Comparison of ENCODE assay signal across 8 cellular contexts in the genomic region with DNA sequence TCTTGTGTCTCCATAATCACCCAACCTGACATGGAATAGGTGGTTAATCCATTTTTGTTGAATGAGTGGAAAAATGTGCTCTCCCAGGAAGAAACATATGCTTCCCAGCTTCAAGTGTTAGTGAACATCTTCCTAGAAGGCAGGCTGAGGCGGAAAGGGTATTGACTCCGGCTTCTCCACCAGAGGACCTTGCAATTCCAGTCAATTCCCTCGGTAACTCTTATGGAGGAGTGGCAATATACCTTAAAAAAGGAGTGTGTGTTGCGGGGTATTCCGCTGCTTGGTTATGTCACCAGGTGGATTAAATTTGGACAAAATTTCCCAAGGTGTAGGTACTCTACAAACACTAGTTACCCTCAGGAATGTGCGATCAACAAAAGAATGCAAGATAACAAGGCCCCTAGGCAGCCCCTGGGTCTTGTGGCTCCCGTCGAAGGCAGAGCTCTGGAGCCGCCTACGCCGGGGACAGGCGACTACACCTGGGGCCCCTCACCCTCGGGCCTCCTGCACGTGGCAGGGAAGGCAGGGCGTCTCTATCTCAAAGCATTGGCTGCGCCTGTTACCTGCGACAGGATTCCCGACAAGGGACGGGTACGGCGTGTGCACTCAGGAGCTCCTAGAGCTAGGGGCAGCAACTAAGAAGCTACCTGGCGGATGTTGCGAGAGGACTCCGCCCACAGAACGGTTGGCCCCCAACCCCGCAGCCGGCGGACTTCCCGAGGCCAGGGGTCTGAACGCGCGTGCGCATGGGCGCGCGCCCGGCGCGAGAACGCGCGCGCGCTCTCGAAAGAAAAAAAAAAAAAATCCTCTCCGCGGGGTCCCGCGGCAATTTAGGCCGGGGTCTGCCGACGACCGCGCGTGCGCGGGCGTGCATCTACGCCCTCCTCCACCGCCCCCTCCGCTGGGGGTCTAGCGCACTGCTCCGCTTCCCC. TPM values are rescaled to one million over a fixed set of nuclear protein-coding genes. Genes with fewer than 3 reads are reported as not detected.
A peak's percentile ranks its signal among the peaks of the same experiment; 100 is the strongest.
DNase-seq lines count a peak whose midpoint lies in the region; ATAC-seq, FAIRE-seq and TF ChIP-seq lines count a peak whose summit lies in the region.

A gene (minus strand): TSS at position 659 of the 932 bp plus-strand sequence. CDS start 8,355 bp downstream, outside the sequence.

- H3K27me3 Mint-ChIP-seq in MCF 10A (ENCODE audit: insufficient read depth, unreplicated experiment): no peaks in the 10 kb centered on the region

- intact Hi-C loops in MCF 10A (cut with micrococcal nuclease) (no loop called here), kidney (cut with DNase I) (no loop called here)

- no peaks in the 10 kb centered on the region for H3K36me3 Mint-ChIP-seq in MCF 10A (ENCODE audit: insufficient read depth, unreplicated experiment)

- no peaks in the 10 kb centered on the region for H3K9me3 Mint-ChIP-seq in MCF 10A (ENCODE audit: unreplicated experiment)

- no peaks in the 10 kb centered on the region for H3K9me3 ChIP-seq in BLaER1 treated with 17β-estradiol and CSF1 and Interleukin-3, amounts not matched to agents 10 nM and 100 nM (replicated peaks in 1 of 11)
- no peaks in the 10 kb centered on the region for H3K9me3 ChIP-seq in MG63
- no peaks in the 10 kb centered on the region for H3K9me3 ChIP-seq in kidney (ENCODE audit: control insufficient read depth in 1 of 2, low read length in 2 of 2)

- DNase-seq in MG63: no peak
- peak; percentile 27 for DNase-seq in T-helper 22 cell (ENCODE audit: low read depth)
- no peak for DNase-seq in MCF 10A (ENCODE audit: unreplicated experiment)
- peak; percentile 79 for DNase-seq in kidney
- DNase-seq in stimulated activated CD4-positive, alpha-beta T cell treated with anti-CD3 and anti-CD28 coated beads, Interleukin-2, amount 100 ng/mL, for 24 hours: peak; percentile 40 to 48
- no peak for DNase-seq in NOMO-1 (lab: John Stamatoyannopoulos, UW; ENCODE audit: unreplicated experiment in 2 of 2)

- peak within 1 kb of the TSS; percentile 76 for H3K4me3 Mint-ChIP-seq in MCF 10A (ENCODE audit: unreplicated experiment)

- H3K4me1 Mint-ChIP-seq in MCF 10A (ENCODE audit: insufficient read depth, unreplicated experiment): peaks cover 13% of the 10 kb centered on the region

- no peaks in the 10 kb centered on the region for H3K36me3 ChIP-seq in BLaER1 treated with 17β-estradiol and CSF1 and Interleukin-3, amounts not matched to agents 10 nM and 100 nM
- H3K36me3 ChIP-seq in MG63: no peaks in the 10 kb centered on the region; the same call in none of the 2 replicates
- H3K36me3 ChIP-seq in kidney (ENCODE audit: control insufficient read depth in 1 of 2, insufficient read depth in 2 of 2, low read length in 2 of 2): no peaks in the 10 kb centered on the region

- POLR2A ChIA-PET in MCF 10A (lab: Yijun Ruan, JAX): interaction anchor here (0.5 to 4.2 kb wide), 21 partner anchors 10 to 1068 kb away, joined by 3 to 51 read pairs (median 4); a partner anchor contains a TSS

- CTCF ChIA-PET in MCF 10A (lab: Yijun Ruan, JAX): interaction anchor here (0.5 to 8.5 kb wide), 15 partner anchors 25 to 472 kb away, joined by 3 to 51 read pairs (median 4); no protein-coding TSS in a partner anchor

- ATAC-seq in GM21367 (IDR thresholded peaks at IDR 0.05; ENCODE audit: unreplicated experiment): peak; percentile 11

- no peaks in the 10 kb centered on the region for H3K27me3 ChIP-seq in BLaER1 treated with 17β-estradiol and CSF1 and Interleukin-3, amounts not matched to agents 10 nM and 100 nM
- no peaks in the 10 kb centered on the region for H3K27me3 ChIP-seq in MG63

- peak within 1 kb of the TSS; percentile 83 to 99 (median 94) for H3K4me2 ChIP-seq in BLaER1 treated with 17β-estradiol and CSF1 and Interleukin-3, amounts not matched to agents 10 nM and 100 nM

- peak within 1 kb of the TSS; percentile 81 to 92 (median 88) for H3K9ac ChIP-seq in BLaER1 treated with 17β-estradiol and CSF1 and Interleukin-3, amounts not matched to agents 10 nM and 100 nM
- H3K9ac ChIP-seq in kidney (ENCODE audit: low read length in 2 of 2): peak within 1 kb of the TSS; percentile 67 to 92

- peak within 1 kb of the TSS; percentile 23 to 82 (median 77); a peak in 21 of 22 replicates for H3K27ac ChIP-seq in BLaER1 treated with 17β-estradiol and CSF1 and Interleukin-3, amounts not matched to agents 10 nM and 100 nM
- peak within 1 kb of the TSS in 1 of 2 donors; percentile 60 for H3K27ac ChIP-seq in kidney (ENCODE audit: low read depth in 2 of 2, low read length in 2 of 2)

- H3K4me3 ChIP-seq in BLaER1 treated with 17β-estradiol and CSF1 and Interleukin-3, amounts not matched to agents 10 nM and 100 nM: peak within 1 kb of the TSS; percentile 89 to 100 (median 94)
- peak within 1 kb of the TSS; percentile 71 for H3K4me3 ChIP-seq in MG63
- H3K4me3 ChIP-seq in kidney (ENCODE audit: low read length in 2 of 2): peak within 1 kb of the TSS; percentile 85 to 96

- H3K27ac Mint-ChIP-seq in MCF 10A (ENCODE audit: low read depth, unreplicated experiment): no peak within 1 kb of the TSS

- no peak for TF ChIP-seq CTCF in MCF 10A (IDR thresholded peaks at IDR 0.05; ENCODE audit: unreplicated experiment)
- no peak for TF ChIP-seq CTCF in kidney (IDR thresholded peaks at IDR 0.05; ENCODE audit: borderline replicate concordance, extremely low read depth, insufficient read depth)

- H4K20me1 ChIP-seq in BLaER1 treated with 17β-estradiol and CSF1 and Interleukin-3, amounts not matched to agents 10 nM and 100 nM: peaks cover 0 to 11% (median 7%) of the 10 kb centered on the region in 11 experiments; a peak in 8 of 22 replicates

- peaks cover 30 to 57% (median 47%) of the 10 kb centered on the region in 10 experiments for H3K4me1 ChIP-seq in BLaER1 treated with 17β-estradiol and CSF1 and Interleukin-3, amounts not matched to agents 10 nM and 100 nM
- H3K4me1 ChIP-seq in kidney (ENCODE audit: control insufficient read depth in 1 of 2, insufficient read depth in 1 of 2, low read depth in 1 of 2, low read length in 2 of 2): peaks cover 8 to 11% of the 10 kb centered on the region in 2 donors

- no TSS peak for BruUV-seq in MCF 10A (replicated peaks; lab: Mats Ljungman, UMichigan)

- no peak for FAIRE-seq in kidney (lab: Jason Lieb, UNC)

RNA-seq across cellular contexts. Expression of the gene that starts here (rescaled TPM):
- total RNA-seq in MG63 (2014; rRNA removed; shearing (Covaris generic); ENCODE audit: low replicate concordance): not detected in 2 replicates
- total RNA-seq in MCF 10A (2022) (not detected in 2 replicates), kidney (not detected)
- not detected for polyA plus RNA-seq in kidney (ENCODE audit: insufficient read depth, low read depth, low replicate concordance)

Comparison
In these comparisons a context has a peak if more than half of its experiments do, and no peak if none do; other contexts are left out.
1. Peak in DNase-seq, H3K4me3 ChIP-seq and H3K9ac ChIP-seq in kidney; RNA of the gene not detected or under 1 TPM.
2. DNase-seq: peak in T-helper 22 cell (single experiment) and stimulated activated CD4-positive, alpha-beta T cell treated with anti-CD3 and anti-CD28 coated beads, Interleukin-2, amount 100 ng/mL, for 24 hours (2 of 2); none in MG63 (single experiment), MCF 10A (single experiment) and NOMO-1 (0 of 2).
3. Peak in every context shown above with its lines, with median percentiles within 50 percentile points of each other: H3K4me3 ChIP-seq.